Comparison of ENCODE assay signal across 13 cellular contexts in the genomic region with DNA sequence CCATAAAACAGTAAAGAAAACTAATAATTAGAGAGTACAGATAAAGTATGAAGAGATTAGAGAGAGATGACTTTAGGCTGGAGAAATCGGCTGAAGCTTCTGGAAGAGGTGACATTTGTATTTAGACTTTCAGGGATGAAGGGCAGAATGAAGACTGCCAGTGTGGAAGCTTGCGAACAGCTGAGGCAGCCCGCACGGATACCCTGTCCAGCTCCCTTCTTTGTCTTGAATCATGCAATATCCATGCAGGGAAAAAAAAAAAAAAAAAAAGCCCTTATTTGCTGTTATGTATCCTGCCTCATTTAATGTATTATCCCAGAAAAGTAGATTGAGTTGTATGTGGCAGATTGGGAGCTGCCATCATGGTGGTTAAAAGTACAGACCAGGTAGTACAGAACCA.
"Had no signal": no experiment of that assay in that cellular context is flagged by ENCODE, and none has a peak within 500 bp of the region (broad histone marks: within the 10 kb centered on the region; RNA-seq: fewer than 3 reads in every experiment).

No MANE protein-coding gene starts in this region.

- H3K4me3 ChIP-seq: heart right ventricle, smooth muscle cell, testis had no signal

- H3K27ac Mint-ChIP-seq: effector memory CD8-positive, alpha-beta T cell; progenitor cell of endocrine pancreas; stimulated activated naive CD8-positive, alpha-beta T cell treated with anti-CD3 and anti-CD28 coated beads, Interleukin-15, Interleukin-2, amounts not matched to agents 100 ng/mL and 50 ng/mL, for 24 hours had no signal

- H3K9me3 Mint-ChIP-seq: effector memory CD8-positive, alpha-beta T cell had no signal

- H3K27ac ChIP-seq: testis had no signal

- H3K9me3 ChIP-seq: testis had no signal

- H3K36me3 Mint-ChIP-seq: naive thymus-derived CD8-positive, alpha-beta T cell had no signal

- ATAC-seq: effector memory CD8-positive, alpha-beta T cell; left colon; naive thymus-derived CD8-positive, alpha-beta T cell had no signal

- H3K4me3 Mint-ChIP-seq: effector memory CD8-positive, alpha-beta T cell; naive thymus-derived CD8-positive, alpha-beta T cell; stimulated activated naive CD8-positive, alpha-beta T cell treated with anti-CD3 and anti-CD28 coated beads, Interleukin-15, Interleukin-2, amounts not matched to agents 100 ng/mL and 50 ng/mL, for 24 hours had no signal

- H3K27me3 Mint-ChIP-seq: effector memory CD8-positive, alpha-beta T cell; naive thymus-derived CD8-positive, alpha-beta T cell; progenitor cell of endocrine pancreas; stimulated activated naive CD8-positive, alpha-beta T cell treated with anti-CD3 and anti-CD28 coated beads, Interleukin-15, Interleukin-2, amounts not matched to agents 100 ng/mL and 50 ng/mL, for 24 hours had no signal

- DNase-seq: activated CD4-positive, alpha-beta T cell treated with anti-CD3 and anti-CD28 coated beads for 1 hour; activated CD4-positive, alpha-beta T cell treated with anti-CD3 and anti-CD28 coated beads, Interleukin-2, amount 50 U/mL, for 4 hours; activated naive CD4-positive, alpha-beta T cell; activated T-cell treated with anti-CD3 and anti-CD28 coated beads for 4 hours; dermis blood vessel endothelial cell; effector memory CD8-positive, alpha-beta T cell; heart right ventricle; left colon; naive thymus-derived CD8-positive, alpha-beta T cell; testis had no signal

- H3K27me3 ChIP-seq: heart right ventricle, testis had no signal

- H3K36me3 ChIP-seq: heart right ventricle had no signal
